ENCODE assay signal across 37 cellular contexts in the genomic region with DNA sequence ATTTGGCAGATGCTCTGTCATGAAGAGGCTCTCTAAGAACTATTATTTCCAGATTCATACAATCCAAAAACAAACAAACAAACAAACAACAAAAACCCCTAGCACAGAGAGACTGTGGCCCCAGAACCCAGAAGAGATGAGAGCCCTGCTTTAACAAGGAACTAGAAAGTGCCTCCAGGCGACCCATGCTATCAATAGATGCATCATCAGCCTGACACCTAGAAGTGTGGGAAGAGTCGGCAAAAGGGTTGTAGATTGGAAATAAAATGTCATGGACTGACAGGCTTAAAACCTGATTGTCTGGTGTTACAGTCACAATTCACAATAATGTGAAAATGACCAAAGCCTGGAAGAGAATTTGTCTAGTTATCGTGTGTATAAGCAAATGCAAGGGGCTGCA. TPM values are rescaled to one million over a fixed set of nuclear protein-coding genes. Genes with fewer than 3 reads are reported as not detected.
"Had no signal": no experiment of that assay in that cellular context is flagged by ENCODE, and none has a peak within 500 bp of the region (broad histone marks: within the 10 kb centered on the region; RNA-seq: fewer than 3 reads in every experiment).

No MANE protein-coding gene starts in this region.

- DNase-seq: activated B cell treated with CpG ODN at 0.5 μM for 24 hours; activated CD4-positive, alpha-beta memory T cell treated with anti-CD3 and anti-CD28 coated beads for 36 hours; activated CD4-positive, alpha-beta T cell treated with anti-CD3 and anti-CD28 coated beads for 4 hours; activated CD4-positive, alpha-beta T cell treated with anti-CD3 and anti-CD28 coated beads, Interleukin-2, amount 10 ng/mL, durations not matched to agents 24 days and 14 days; activated CD4-positive, alpha-beta T cell treated with anti-CD3 and anti-CD28 coated beads, Interleukin-2, amount 50 U/mL, for 1 hour; activated CD4-positive, alpha-beta T cell treated with anti-CD3 and anti-CD28 coated beads, Interleukin-2, amount 50 U/mL, for 4 hours; activated CD4-positive, CD25-positive, alpha-beta regulatory T cell treated with anti-CD3 and anti-CD28 coated beads, Interleukin-2, amount 50 U/mL, for 72 hours; activated CD8-positive, alpha-beta memory T cell treated with anti-CD3 and anti-CD28 coated beads, Interleukin-2, amount 50 U/mL, for 4 hours; activated CD8-positive, alpha-beta T cell treated with anti-CD3 and anti-CD28 coated beads for 36 hours; activated effector memory CD4-positive, alpha-beta T cell treated with anti-CD3 and anti-CD28 coated beads, Interleukin-2, amount 50 U/mL, for 16 hours; activated gamma-delta T cell treated with Interleukin-2 at 50 U/mL for 16 hours; activated naive CD4-positive, alpha-beta T cell; activated naive CD4-positive, alpha-beta T cell treated with anti-CD3 and anti-CD28 coated beads for 36 hours; activated naive CD4-positive, alpha-beta T cell treated with anti-CD3 and anti-CD28 coated beads, Interleukin-2, amount 50 U/mL, for 16 hours; activated naive CD8-positive, alpha-beta T cell treated with anti-CD3 and anti-CD28 coated beads for 36 hours; activated T-cell treated with anti-CD3 and anti-CD28 coated beads for 4 hours; activated T-cell treated with anti-CD3 and anti-CD28 coated beads, Interleukin-2, amount 50 U/mL, for 1 hour; activated T-cell treated with anti-CD3 and anti-CD28 coated beads, Interleukin-2, amount 50 U/mL, for 4 hours; activated T-cell treated with anti-CD3 and anti-CD28 coated beads, Interleukin-2, amount 50 U/mL, for 72 hours; adrenal gland; amniotic stem cell; aorta; body of pancreas; brain microvascular endothelial cell; central memory CD4-positive, alpha-beta T cell; T-helper 1 cell; T-helper 2 cell; T-helper 9 cell had no signal

- H3K27me3 ChIP-seq: adrenal gland, body of pancreas, brain microvascular endothelial cell, breast epithelium, cardiac muscle cell had no signal

- H3K4me1 ChIP-seq: breast epithelium had no signal

- FAIRE-seq: astrocyte, TTC549 had no signal

- H3K27ac ChIP-seq: adrenal gland, brain microvascular endothelial cell, breast epithelium, cardiac muscle cell, VCaP had no signal

- H3K4me3 ChIP-seq: adrenal gland, body of pancreas, breast epithelium, cardiac muscle cell had no signal

- H3K9me3 ChIP-seq: adrenal gland, body of pancreas, breast epithelium had no signal

- H3K36me3 ChIP-seq: adrenal gland, brain microvascular endothelial cell, breast epithelium, cardiac muscle cell had no signal

RNA-seq across cellular contexts. Expression of a gene that starts 50.6 kb away (rescaled TPM):
- total RNA-seq: activated B cell treated with CpG ODN at 0.5 μM for 24 hours; activated CD4-positive, alpha-beta memory T cell treated with anti-CD3 and anti-CD28 coated beads for 36 hours; activated CD4-positive, alpha-beta T cell treated with anti-CD3 and anti-CD28 coated beads, Interleukin-2, amount 10 ng/mL, durations not matched to agents 24 days and 14 days; activated CD8-positive, alpha-beta memory T cell treated with anti-CD3 and anti-CD28 coated beads for 36 hours; activated CD8-positive, alpha-beta T cell treated with anti-CD3 and anti-CD28 coated beads for 36 hours; activated naive CD4-positive, alpha-beta T cell treated with anti-CD3 and anti-CD28 coated beads for 36 hours; activated naive CD4-positive, alpha-beta T cell treated with anti-CD3 and anti-CD28 coated beads, Interleukin-2, amount 50 U/mL, for 72 hours; activated naive CD8-positive, alpha-beta T cell treated with anti-CD3 and anti-CD28 coated beads for 36 hours; activated T-cell treated with anti-CD3 and anti-CD28 coated beads, Interleukin-2, amount 50 U/mL, for 72 hours; activated T-helper 1 cell treated with anti-CD3 and anti-CD28 coated beads, Interleukin-12 subunit alpha, Interleukin-12 subunit beta, Interleukin-2, Interleukin-4 antibody, amounts not matched to agents 30 ng/mL and 10 ng/mL and 1 ng/mL, durations not matched to agents 14 hours and 24 hours and 36 hours; activated T-helper 17 cell treated with anti-CD3 and anti-CD28 coated beads, Interleukin-2, amount 50 U/mL, for 72 hours had no signal
